Comparison of ENCODE assay signal across 9 cellular contexts in genomic region chr11:720642-721346, GRCh38. TPM values are rescaled to one million over a fixed set of nuclear protein-coding genes. Genes with fewer than 3 reads are reported as not detected.
DNase-seq lines count a peak whose midpoint lies in the region; ATAC-seq and TF ChIP-seq lines count a peak whose summit lies in the region.
"Had no signal": no experiment of that assay in that cellular context is flagged by ENCODE, and none has a peak within 500 bp of the region (broad histone marks: within the 10 kb centered on the region; RNA-seq: fewer than 3 reads in every experiment).

No MANE protein-coding gene starts in this region.

- H3K9ac ChIP-seq in KMS-11 = no peak overlapping the region

- no peak overlapping the region for H3K27ac ChIP-seq in KMS-11
- H3K27ac ChIP-seq: vagina had no signal

- H2AFZ ChIP-seq in KMS-11 (ENCODE audit: low read depth) = no peak overlapping the region; the same call in 1 of the 2 replicates

- H3K36me3 Mint-ChIP-seq in activated T-cell treated with anti-CD3 and anti-CD28 coated beads, Interleukin-2, amount 50 U/mL, for 4 hours (ENCODE audit: insufficient read depth) = no peaks in the 10 kb centered on the region

- peaks cover 14% of the 10 kb centered on the region for H3K4me1 Mint-ChIP-seq in activated T-cell treated with anti-CD3 and anti-CD28 coated beads, Interleukin-2, amount 50 U/mL, for 4 hours (ENCODE audit: low read depth)

- H3K36me3 ChIP-seq in KMS-11 (ENCODE audit: insufficient read depth) = no peaks in the 10 kb centered on the region

- DNase-seq in D341Med (ENCODE audit: low spot score) (peak; percentile 67), left kidney (ENCODE audit: low read depth, low spot score) (peak; percentile 56), SHP77 treated with DMSO at 0.1 percent for 48 hours (lab: John Stamatoyannopoulos, UW) (no peak)
- DNase-seq in activated T-cell treated with anti-CD3 and anti-CD28 coated beads, Interleukin-2, amount 50 U/mL, for 4 hours = peak; percentile 46

- H3K4me1 ChIP-seq in KMS-11 (ENCODE audit: low read depth, poor library complexity, severe bottlenecking) = peaks cover 46% of the 10 kb centered on the region

- H4K20me1 ChIP-seq in KMS-11 (ENCODE audit: insufficient read depth) = no peaks in the 10 kb centered on the region

- H3K4me3 ChIP-seq in KMS-11 (IDR thresholded peaks at IDR 0.05; ENCODE audit: insufficient read depth, low read depth, low read length) = no peak overlapping the region
- H3K4me3 ChIP-seq: vagina had no signal

- peaks cover 8% of the 10 kb centered on the region for H3K27me3 Mint-ChIP-seq in activated T-cell treated with anti-CD3 and anti-CD28 coated beads, Interleukin-2, amount 50 U/mL, for 4 hours (ENCODE audit: low read depth)

- no peak for TF ChIP-seq CTCF in KMS-11 (conservative IDR thresholded peaks at IDR 0.05; ENCODE audit: low read depth, low read length)

- H3K9me3 Mint-ChIP-seq in activated T-cell treated with anti-CD3 and anti-CD28 coated beads, Interleukin-2, amount 50 U/mL, for 4 hours = no peaks in the 10 kb centered on the region

- peak overlapping the region; percentile 97 for H3K4me2 ChIP-seq in KMS-11

- peaks cover 17% of the 10 kb centered on the region for H3K27me3 ChIP-seq in KMS-11 (ENCODE audit: insufficient read depth, low read depth)
- H3K27me3 ChIP-seq: vagina had no signal

- H3K79me2 ChIP-seq in KMS-11 (ENCODE audit: insufficient read depth, low read depth) = no peaks in the 10 kb centered on the region

- H3K4me3 Mint-ChIP-seq in activated T-cell treated with anti-CD3 and anti-CD28 coated beads, Interleukin-2, amount 50 U/mL, for 4 hours = peak overlapping the region; percentile 21

- peak; percentile 46 to 80 for ATAC-seq in activated T-cell treated with anti-CD3 and anti-CD28 coated beads, Interleukin-2, amount 50 U/mL, for 4 hours
- ATAC-seq in GM21360 (IDR thresholded peaks at IDR 0.05; ENCODE audit: unreplicated experiment) = no peak
- ATAC-seq in HG02759 (IDR thresholded peaks at IDR 0.05; ENCODE audit: unreplicated experiment) = no peak
- no peak for ATAC-seq in HG02981 (IDR thresholded peaks at IDR 0.05; ENCODE audit: unreplicated experiment)

RNA-seq across cellular contexts. Expression of gene EPS8L2, which starts 14.8 kb away (rescaled TPM):
- 10 to 100 TPM in 1 of 3 donors, 1 to 10 TPM in 2; 5.2 to 13.0 (median 7.0) TPM for total RNA-seq in activated T-cell treated with anti-CD3 and anti-CD28 coated beads, Interleukin-2, amount 50 U/mL, for 4 hours

RNA-seq across cellular contexts. Expression of gene TMEM80, which starts 25.2 kb away (rescaled TPM):
- 1 to 10 TPM; 6.8 to 7.5 (median 7.0) TPM for total RNA-seq in activated T-cell treated with anti-CD3 and anti-CD28 coated beads, Interleukin-2, amount 50 U/mL, for 4 hours

RNA-seq across cellular contexts. Expression of gene DEAF1, which starts 25.8 kb away (rescaled TPM):
- 10 to 100 TPM; 53.1 to 59.6 (median 54.5) TPM for total RNA-seq in activated T-cell treated with anti-CD3 and anti-CD28 coated beads, Interleukin-2, amount 50 U/mL, for 4 hours

RNA-seq across cellular contexts. Expression of gene TALDO1, which starts 26.5 kb away (rescaled TPM):
- total RNA-seq in activated T-cell treated with anti-CD3 and anti-CD28 coated beads, Interleukin-2, amount 50 U/mL, for 4 hours = 100 to 1,000 TPM; 281 to 316 (median 313) TPM

RNA-seq across cellular contexts. Expression of gene GATD1, which starts 56.5 kb away (rescaled TPM):
- total RNA-seq in activated T-cell treated with anti-CD3 and anti-CD28 coated beads, Interleukin-2, amount 50 U/mL, for 4 hours = 10 to 100 TPM; 48.3 to 49.8 (median 49.7) TPM

Comparison
In these comparisons a context has a peak if more than half of its experiments do, and no peak if none do; other contexts are left out.
1. ATAC-seq: peak in activated T-cell treated with anti-CD3 and anti-CD28 coated beads, Interleukin-2, amount 50 U/mL, for 4 hours (2 of 2); none in GM21360 (single experiment), HG02759 (single experiment) and HG02981 (single experiment).